ENCODE assay signal across 18 cellular contexts in genomic region chr1:194069168-194069830, GRCh38.
DNase-seq lines count a peak whose midpoint lies in the region; ATAC-seq and TF ChIP-seq lines count a peak whose summit lies in the region.
"Had no signal": no experiment of that assay in that cellular context is flagged by ENCODE, and none has a peak within 500 bp of the region (broad histone marks: within the 10 kb centered on the region; RNA-seq: fewer than 3 reads in every experiment).

No MANE protein-coding gene starts in this region.

- no peak overlapping the region for H3K4me3 ChIP-seq in HL-60 (replicated peaks; ENCODE audit: insufficient read depth, low read length)
- peak overlapping the region in 1 of 2 experiments; percentile 4 for H3K4me3 ChIP-seq in neutrophil (ENCODE audit: low read depth in 1 of 2, low read length in 1 of 2)

- intact Hi-C loops in Right ventricle myocardium inferior (cut with DNase I): loop anchor here (2.0 to 10.0 kb wide), 5 partner anchors 116 to 882 kb away; partner anchors contain the start of gene B3GALT2

- H3K27ac ChIP-seq in HL-60 (replicated peaks) (peak overlapping the region; percentile 23), neutrophil (peak overlapping the region; percentile 92)

- H3K27me3 Mint-ChIP-seq in type B pancreatic cell: no peaks in the 10 kb centered on the region
- H3K27me3 Mint-ChIP-seq in stimulated activated naive CD8-positive, alpha-beta T cell treated with anti-CD3 and anti-CD28 coated beads, Interleukin-15, amount 100 ng/mL, for 72 hours: no peaks in the 10 kb centered on the region
- H3K27me3 Mint-ChIP-seq: activated B cell treated with CpG ODN at 0.5 μM for 24 hours, brain had no signal

- H3K4me1 ChIP-seq in neutrophil (ENCODE audit: control insufficient read depth in 1 of 2, insufficient read depth in 1 of 2, low read depth in 1 of 2, low read length in 1 of 2): peaks cover 24 to 25% of the 10 kb centered on the region in 2 experiments

- no peak overlapping the region for H3K27ac Mint-ChIP-seq in type B pancreatic cell
- H3K27ac Mint-ChIP-seq in stimulated activated naive CD8-positive, alpha-beta T cell treated with anti-CD3 and anti-CD28 coated beads, Interleukin-15, amount 100 ng/mL, for 72 hours: no peak overlapping the region
- H3K27ac Mint-ChIP-seq: activated B cell treated with CpG ODN at 0.5 μM for 24 hours, nephron progenitor cell had no signal

- no peak for TF ChIP-seq CTCF in HL-60 (IDR thresholded peaks at IDR 0.05; ENCODE audit: insufficient read depth, low read length)
- no peak for TF ChIP-seq CTCF in neutrophil (IDR thresholded peaks at IDR 0.05)
- no peak for TF ChIP-seq CTCF in type B pancreatic cell (conservative IDR thresholded peaks at IDR 0.05)

- peak; percentile 35 to 85 for DNase-seq in HL-60 (ENCODE audit: low read depth in 1 of 2, low spot score in 1 of 2)
- peak; percentile 74 for DNase-seq in Right ventricle myocardium inferior (ENCODE audit: missing footprints)
- DNase-seq in type B pancreatic cell (ENCODE audit: extremely low spot score, unreplicated experiment): no peak
- DNase-seq in stimulated activated naive CD8-positive, alpha-beta T cell treated with anti-CD3 and anti-CD28 coated beads, Interleukin-15, amount 100 ng/mL, for 72 hours: no peak
- no peak for DNase-seq in NCI-H1092 treated with DMSO at 0.1 percent for 48 hours (lab: John Stamatoyannopoulos, UW)
- DNase-seq: activated B cell treated with CpG ODN at 0.5 μM for 24 hours; activated effector memory CD4-positive, alpha-beta T cell treated with anti-CD3 and anti-CD28 coated beads, Interleukin-2, amount 50 U/mL, for 16 hours; effector CD4-positive, alpha-beta T cell; NCI-H1048; NCI-H226; nephron progenitor cell; PC-3; retina; stimulated activated CD8-positive, alpha-beta memory T cell treated with anti-CD3 and anti-CD28 coated beads, Interleukin-4, amount 100 ng/mL, for 48 hours had no signal

- H3K9me3 Mint-ChIP-seq in type B pancreatic cell: no peaks in the 10 kb centered on the region
- peaks cover 0 to 5% of the 10 kb centered on the region in 2 donors for H3K9me3 Mint-ChIP-seq in stimulated activated naive CD8-positive, alpha-beta T cell treated with anti-CD3 and anti-CD28 coated beads, Interleukin-15, amount 100 ng/mL, for 72 hours
- H3K9me3 Mint-ChIP-seq: activated B cell treated with CpG ODN at 0.5 μM for 24 hours, brain, nephron progenitor cell had no signal

- H3K27me3 ChIP-seq in HL-60 (ENCODE audit: insufficient read depth, poor library complexity, severe bottlenecking) (no peaks in the 10 kb centered on the region), neutrophil (no peaks in the 10 kb centered on the region)

- H3K4me3 Mint-ChIP-seq in type B pancreatic cell: no peak overlapping the region
- no peak overlapping the region for H3K4me3 Mint-ChIP-seq in stimulated activated naive CD8-positive, alpha-beta T cell treated with anti-CD3 and anti-CD28 coated beads, Interleukin-15, amount 100 ng/mL, for 72 hours
- H3K4me3 Mint-ChIP-seq: activated B cell treated with CpG ODN at 0.5 μM for 24 hours, brain, nephron progenitor cell had no signal

- no peaks in the 10 kb centered on the region for H3K9me3 ChIP-seq in neutrophil

- no peaks in the 10 kb centered on the region for H3K36me3 ChIP-seq in neutrophil

- H3K4me1 Mint-ChIP-seq in type B pancreatic cell (ENCODE audit: unreplicated experiment): no peaks in the 10 kb centered on the region
- H3K4me1 Mint-ChIP-seq in stimulated activated naive CD8-positive, alpha-beta T cell treated with anti-CD3 and anti-CD28 coated beads, Interleukin-15, amount 100 ng/mL, for 72 hours: no peaks in the 10 kb centered on the region
- H3K4me1 Mint-ChIP-seq: activated B cell treated with CpG ODN at 0.5 μM for 24 hours had no signal

- H3K36me3 Mint-ChIP-seq in type B pancreatic cell: no peaks in the 10 kb centered on the region
- H3K36me3 Mint-ChIP-seq: brain had no signal

- peak; percentile 89 for ATAC-seq in SK-N-SH treated with all-trans-retinoic acid at 6 μM for 48 hours
- ATAC-seq in Right ventricle myocardium inferior: peak; percentile 91
- no peak for ATAC-seq in stimulated activated naive CD8-positive, alpha-beta T cell treated with anti-CD3 and anti-CD28 coated beads, Interleukin-15, amount 100 ng/mL, for 72 hours
- no peak for ATAC-seq in GM21423 (IDR thresholded peaks at IDR 0.05; ENCODE audit: unreplicated experiment)
- ATAC-seq: PC-3 had no signal

TF ChIP-seq in SK-N-SH treated with all-trans-retinoic acid at 6 μM for 48 hours, 23 proteins besides CTCF, POLR2A, EP300 and RAD21:
- peak; percentile 90; the same call in 1 of the 2 replicates for TF ChIP-seq RARB (CRISPR knock-in tag; IDR thresholded peaks at IDR 0.05)
- peak; percentile 96 for TF ChIP-seq TOX (CRISPR knock-in tag; IDR thresholded peaks at IDR 0.05; ENCODE audit: borderline replicate concordance)
- no peak for TF ChIP-seq ISL1 (CRISPR knock-in tag; IDR thresholded peaks at IDR 0.05)

Comparison
In these comparisons a context has a peak if more than half of its experiments do, and no peak if none do; other contexts are left out.
1. DNase-seq: peak in HL-60 (2 of 2) and Right ventricle myocardium inferior (single experiment); none in type B pancreatic cell (single experiment), stimulated activated naive CD8-positive, alpha-beta T cell treated with anti-CD3 and anti-CD28 coated beads, Interleukin-15, amount 100 ng/mL, for 72 hours (0 of 2) and NCI-H1092 treated with DMSO at 0.1 percent for 48 hours (single experiment).
2. ATAC-seq: peak in SK-N-SH treated with all-trans-retinoic acid at 6 μM for 48 hours (single experiment) and Right ventricle myocardium inferior (single experiment); none in stimulated activated naive CD8-positive, alpha-beta T cell treated with anti-CD3 and anti-CD28 coated beads, Interleukin-15, amount 100 ng/mL, for 72 hours (single experiment) and GM21423 (single experiment).